Comparison of ENCODE assay signal across 8 cellular contexts in the genomic region with DNA sequence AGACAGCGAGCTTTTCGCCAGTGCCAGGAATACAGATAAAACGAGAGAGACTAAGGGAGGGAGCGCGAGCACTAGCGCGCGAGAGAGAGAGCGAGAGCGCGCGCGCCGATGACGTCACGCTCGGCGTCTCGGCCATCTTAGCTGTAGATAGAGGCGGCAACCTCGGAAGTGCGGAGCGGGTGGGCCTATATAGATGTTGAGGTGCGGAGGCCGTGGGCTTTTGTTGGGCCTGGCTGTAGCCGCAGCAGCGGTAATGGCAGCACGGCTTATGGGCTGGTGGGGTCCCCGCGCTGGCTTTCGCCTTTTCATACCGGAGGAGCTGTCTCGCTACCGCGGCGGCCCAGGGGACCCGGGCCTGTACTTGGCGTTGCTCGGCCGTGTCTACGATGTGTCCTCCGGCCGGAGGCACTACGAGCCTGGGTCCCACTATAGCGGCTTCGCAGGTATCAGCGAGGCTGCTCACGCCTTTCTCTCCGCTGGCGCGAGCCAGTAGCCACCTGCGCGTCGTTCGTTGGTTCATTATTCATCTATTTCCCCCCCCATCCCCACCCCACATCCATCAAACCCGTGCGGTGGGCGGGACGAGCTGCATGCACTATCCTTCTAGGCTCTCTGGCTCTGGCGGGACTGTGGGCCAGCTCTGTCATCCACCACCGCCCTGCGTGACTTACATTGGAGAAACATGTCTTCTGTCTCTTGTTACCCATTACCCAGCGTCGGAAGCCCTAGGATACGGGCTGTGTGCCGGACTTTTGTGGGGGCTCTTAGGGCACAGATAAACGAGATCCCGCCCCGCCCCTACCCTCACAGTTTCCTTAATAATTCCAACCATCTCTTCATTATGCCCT. TPM values are rescaled to one million over a fixed set of nuclear protein-coding genes. Genes with fewer than 3 reads are reported as not detected.
A peak's percentile ranks its signal among the peaks of the same experiment; 100 is the strongest.
DNase-seq lines count a peak whose midpoint lies in the region; ATAC-seq and TF ChIP-seq lines count a peak whose summit lies in the region.

No MANE protein-coding gene starts in this region.

- TF ChIP-seq CTCF in A673 (conservative IDR thresholded peaks at IDR 0.05; ENCODE audit: low read depth, low read length) (no peak), WERI-Rb-1 (IDR thresholded peaks at IDR 0.05; ENCODE audit: low read depth, low read length) (no peak), breast epithelium (IDR thresholded peaks at IDR 0.05) (peak in 1 of 3 donors; percentile 5)

- H3K4me1 ChIP-seq in A673 (ENCODE audit: insufficient read depth, low read length, poor library complexity, severe bottlenecking) (peaks cover 7% of the 10 kb centered on the region), breast epithelium (peaks cover 7 to 10% of the 10 kb centered on the region in 2 donors), iPS-20b (ENCODE audit: insufficient read depth, low read length) (0 out of 2 replicates have a peak, but pooled peaks cover 4% of the 10 kb centered on the region), skeletal muscle tissue (ENCODE audit: control insufficient read depth in 3 of 3, insufficient read depth in 3 of 3, low read length in 3 of 3) (peaks cover 33 to 44% (median 35%) of the 10 kb centered on the region in 3 donors)

- H3K27ac ChIP-seq in A673 (ENCODE audit: low read depth, low read length, poor library complexity, severe bottlenecking) (peak overlapping the region; percentile 99), WERI-Rb-1 (peak overlapping the region; percentile 96), breast epithelium (peak overlapping the region; percentile 98 to 100), iPS-20b (ENCODE audit: low read length) (peak overlapping the region; percentile 82), skeletal muscle tissue (ENCODE audit: low read depth, low read length) (peak overlapping the region; percentile 99)

- TSS peak; percentile 59 for BruUV-seq in A673 (replicated peaks; lab: Mats Ljungman, UMichigan)

- CTCF ChIA-PET in A673 (lab: Charles Lee) = interaction anchor here (0.5 to 0.8 kb wide), 4 partner anchors 15 to 1537 kb away, joined by 3 to 5 read pairs (median 4); no protein-coding TSS in a partner anchor

- H3K9me3 ChIP-seq in A673 (ENCODE audit: low read depth, low read length, poor library complexity, severe bottlenecking) = no peaks in the 10 kb centered on the region
- H3K9me3 ChIP-seq in WERI-Rb-1 (ENCODE audit: severe bottlenecking) = no peaks in the 10 kb centered on the region
- no peaks in the 10 kb centered on the region for H3K9me3 ChIP-seq in breast epithelium
- H3K9me3 ChIP-seq in iPS-20b (ENCODE audit: insufficient read depth, low read depth, low read length) = no peaks in the 10 kb centered on the region
- no peaks in the 10 kb centered on the region for H3K9me3 ChIP-seq in skeletal muscle tissue (ENCODE audit: control insufficient read depth in 3 of 3, low read length in 3 of 3)

- H3K27me3 ChIP-seq in A673 (replicated peaks; ENCODE audit: insufficient read depth, low read depth, low read length, poor library complexity) = no peaks in the 10 kb centered on the region
- H3K27me3 ChIP-seq in WERI-Rb-1 (ENCODE audit: insufficient read depth, low read depth, severe bottlenecking) = no peaks in the 10 kb centered on the region
- no peaks in the 10 kb centered on the region for H3K27me3 ChIP-seq in breast epithelium
- no peaks in the 10 kb centered on the region for H3K27me3 ChIP-seq in iPS-20b (ENCODE audit: insufficient read depth, low read length)
- H3K27me3 ChIP-seq in skeletal muscle tissue (ENCODE audit: control insufficient read depth in 3 of 3, insufficient read depth in 3 of 3, low read length in 3 of 3) = no peaks in the 10 kb centered on the region

- peak overlapping the region; percentile 99 for H3K4me3 ChIP-seq in A673 (ENCODE audit: low read depth, low read length, poor library complexity, severe bottlenecking)
- peak overlapping the region; percentile 69 for H3K4me3 ChIP-seq in WERI-Rb-1 (ENCODE audit: low read depth, low read length)
- H3K4me3 ChIP-seq in breast epithelium = peak overlapping the region; percentile 78 to 94 (median 85)
- peak overlapping the region; percentile 98 for H3K4me3 ChIP-seq in iPS-20b (ENCODE audit: low read length)
- H3K4me3 ChIP-seq in skeletal muscle tissue (ENCODE audit: low read length in 3 of 3) = peak overlapping the region; percentile 89 to 92 (median 90)

- POLR2A ChIA-PET in A673 (lab: Charles Lee; ENCODE audit: low non-redundant PET) = interaction anchor here (0.6 to 0.7 kb wide), 4 partner anchors 12 to 1306 kb away, joined by 3 to 6 read pairs (median 4); partner anchors contain the start of gene SPNS2

- H3K9ac ChIP-seq in iPS-20b (ENCODE audit: low read depth, low read length) (peak overlapping the region; percentile 97), skeletal muscle tissue (ENCODE audit: low read depth in 1 of 3, low read length in 3 of 3) (peak overlapping the region; percentile 98 to 99 (median 99))

- DNase-seq in A673 (ENCODE audit: low spot score) (peak; percentile 95), NCI-H2196 (lab: John Stamatoyannopoulos, UW; ENCODE audit: unreplicated experiment) (peak; percentile 79), WERI-Rb-1 (peak; percentile 88), breast epithelium (ENCODE audit: low spot score in 2 of 2) (peak; percentile 88 to 92)

- H3K36me3 ChIP-seq in A673 (ENCODE audit: insufficient read depth, low read length, poor library complexity, severe bottlenecking) (no peaks in the 10 kb centered on the region), WERI-Rb-1 (peaks cover 15% of the 10 kb centered on the region), breast epithelium (no peaks in the 10 kb centered on the region), iPS-20b (ENCODE audit: insufficient read depth, low read depth, low read length) (peaks cover 5% of the 10 kb centered on the region), skeletal muscle tissue (ENCODE audit: control insufficient read depth in 3 of 3, insufficient read depth in 3 of 3, low read length in 3 of 3) (peaks cover 0 to 3% (median 0%) of the 10 kb centered on the region in 3 donors)

- ATAC-seq in GM18867 (IDR thresholded peaks at IDR 0.05; ENCODE audit: unreplicated experiment) (peak; percentile 58), HG03097 (IDR thresholded peaks at IDR 0.05; ENCODE audit: low FRiP score, unreplicated experiment) (peak; percentile 62)

- intact Hi-C loops in A673 (cut with micrococcal nuclease; ENCODE audit: unreplicated experiment) = no loop called here
- intact Hi-C loops in breast epithelium (cut with DNase I; ENCODE audit: low total_unique reads) = loop anchor here (10.0 kb wide), 1 partner anchor 1749 kb away; no protein-coding TSS in a partner anchor

- TF ChIP-seq POLR2A in breast epithelium (IDR thresholded peaks at IDR 0.05) = peak; percentile 75

RNA-seq across cellular contexts. Expression of gene CYB5D2, which starts 0.8 kb away (rescaled TPM):
- 12.3 and 14.8 TPM in 2 replicates for total RNA-seq in A673 (2021)
- 10 to 100 TPM; 28.4 to 74.1 (median 34.7) TPM for total RNA-seq in breast epithelium
- 11.0 TPM for total RNA-seq in skeletal muscle tissue

RNA-seq across cellular contexts. Expression of gene ZZEF1, which starts 1.0 kb away (rescaled TPM):
- total RNA-seq in A673 (2021) (33.9 and 35.2 TPM in 2 replicates), breast epithelium (10 to 100 TPM; 67.2 to 70.8 (median 68.8) TPM), skeletal muscle tissue (30.3 TPM)

Comparison
In these comparisons a context has a peak if more than half of its experiments do, and no peak if none do; other contexts are left out.
1. Peak in every context shown above with its lines: DNase-seq, ATAC-seq, H3K4me3 ChIP-seq and H3K27ac ChIP-seq.